Comparison of ENCODE assay signal across 17 cellular contexts in genomic region chr15:98942966-98943584, GRCh38.
DNase-seq lines count a peak whose midpoint lies in the region; ATAC-seq, FAIRE-seq and TF ChIP-seq lines count a peak whose summit lies in the region.
"Had no signal": no experiment of that assay in that cellular context is flagged by ENCODE, and none has a peak within 500 bp of the region (broad histone marks: within the 10 kb centered on the region; RNA-seq: fewer than 3 reads in every experiment).

No MANE protein-coding gene starts in this region.

- H3K4me3 Mint-ChIP-seq in HFFc6 (peak overlapping the region; percentile 53), mesothelial cell of epicardium (no peak overlapping the region)
- H3K4me3 Mint-ChIP-seq: endodermal cell had no signal

- H3K36me3 Mint-ChIP-seq in HFFc6 (ENCODE audit: low read depth) (peaks cover 49% of the 10 kb centered on the region), mesothelial cell of epicardium (peaks cover 51% of the 10 kb centered on the region)

- intact Hi-C loops in breast epithelium (cut with DNase I; ENCODE audit: low total_unique reads): no loop called here
- intact Hi-C loops in spleen (cut with DNase I; ENCODE audit: low total_unique reads): no loop called here

- no peak for FAIRE-seq in urothelium cell line (lab: Jason Lieb, UNC)
- FAIRE-seq: bronchial epithelial cell, frontal cortex had no signal

- H3K4me1 ChIP-seq in breast epithelium (peaks cover 0 to 16% of the 10 kb centered on the region in 2 donors), spleen (peaks cover 7 to 36% (median 13%) of the 10 kb centered on the region in 6 donors)

- H3K4me1 Mint-ChIP-seq in HFFc6 (ENCODE audit: low read depth) (peaks cover 33% of the 10 kb centered on the region), mesothelial cell of epicardium (peaks cover 28% of the 10 kb centered on the region)
- H3K4me1 Mint-ChIP-seq: endodermal cell had no signal

- TF ChIP-seq POLR2A in breast epithelium (IDR thresholded peaks at IDR 0.05) (no peak), spleen (IDR thresholded peaks at IDR 0.05) (no peak)

- H3K27ac ChIP-seq in breast epithelium: peak overlapping the region; percentile 34 to 63
- H3K27ac ChIP-seq in spleen: no peak overlapping the region
- H3K27ac ChIP-seq: PC-9 had no signal

- H3K27me3 Mint-ChIP-seq in HFFc6 (ENCODE audit: insufficient read depth) (peaks cover 2% of the 10 kb centered on the region), mesothelial cell of epicardium (ENCODE audit: low read depth) (no peaks in the 10 kb centered on the region)

- DNase-seq in HFFc6: no peak
- no peak for DNase-seq in breast epithelium (ENCODE audit: low spot score in 2 of 2)
- DNase-seq in mesothelial cell of epicardium (ENCODE audit: low spot score in 2 of 2, unreplicated experiment in 2 of 2): no peak
- peak; percentile 32 for DNase-seq in spleen
- DNase-seq in NCI-H526 treated with DMSO at 0.1 percent for 48 hours (lab: John Stamatoyannopoulos, UW): no peak
- DNase-seq in urothelium cell line (ENCODE audit: low spot score): no peak
- DNase-seq in activated T-cell treated with anti-CD3 and anti-CD28 coated beads for 4 hours: no peak
- DNase-seq: activated CD4-positive, CD25-positive, alpha-beta regulatory T cell; activated naive CD4-positive, alpha-beta T cell; endodermal cell; NCI-H187 treated with DMSO at 0.1 percent for 48 hours; NCI-H510A treated with DMSO at 0.1 percent for 48 hours had no signal

- H3K9me3 Mint-ChIP-seq in HFFc6 (no peaks in the 10 kb centered on the region), mesothelial cell of epicardium (no peaks in the 10 kb centered on the region)
- H3K9me3 Mint-ChIP-seq: endodermal cell had no signal

- H3K36me3 ChIP-seq in breast epithelium: no peaks in the 10 kb centered on the region
- peaks cover 0 to 87% (median 40%) of the 10 kb centered on the region in 6 donors for H3K36me3 ChIP-seq in spleen

- 81 to 93% (median 91%) methylated on average over 11 of the region's 11 CpGs for WGBS in spleen, 5 donors

- H3K4me3 ChIP-seq in breast epithelium: no peak overlapping the region
- H3K4me3 ChIP-seq in spleen: no peak overlapping the region
- H3K4me3 ChIP-seq: PC-9, skin epidermis had no signal

- H3K27ac Mint-ChIP-seq in HFFc6 (peak overlapping the region; percentile 84), mesothelial cell of epicardium (peak overlapping the region; percentile 54)
- H3K27ac Mint-ChIP-seq: endodermal cell had no signal

- TF ChIP-seq CTCF in HFFc6 (IDR thresholded peaks at IDR 0.05) (no peak), breast epithelium (IDR thresholded peaks at IDR 0.05) (no peak), mesothelial cell of epicardium (IDR thresholded peaks at IDR 0.05; ENCODE audit: unreplicated experiment) (no peak), spleen (IDR thresholded peaks at IDR 0.05 in 8 of 11, conservative IDR thresholded peaks at IDR 0.05 in 3 of 11) (no peak)

- H3K27me3 ChIP-seq in breast epithelium: no peaks in the 10 kb centered on the region
- no peaks in the 10 kb centered on the region for H3K27me3 ChIP-seq in spleen (replicated peaks in 1 of 7)

- no peaks in the 10 kb centered on the region for H3K9me3 ChIP-seq in breast epithelium
- H3K9me3 ChIP-seq in spleen: no peaks in the 10 kb centered on the region

- ATAC-seq in GM21526 (IDR thresholded peaks at IDR 0.05; ENCODE audit: low FRiP score, unreplicated experiment): no peak

Comparison
In these comparisons a context has a peak if more than half of its experiments do, and no peak if none do; other contexts are left out.
1. H3K27ac ChIP-seq: peak in breast epithelium (2 of 2); none in spleen (0 of 8).